ENCODE assay signal across 9 cellular contexts in the genomic region with DNA sequence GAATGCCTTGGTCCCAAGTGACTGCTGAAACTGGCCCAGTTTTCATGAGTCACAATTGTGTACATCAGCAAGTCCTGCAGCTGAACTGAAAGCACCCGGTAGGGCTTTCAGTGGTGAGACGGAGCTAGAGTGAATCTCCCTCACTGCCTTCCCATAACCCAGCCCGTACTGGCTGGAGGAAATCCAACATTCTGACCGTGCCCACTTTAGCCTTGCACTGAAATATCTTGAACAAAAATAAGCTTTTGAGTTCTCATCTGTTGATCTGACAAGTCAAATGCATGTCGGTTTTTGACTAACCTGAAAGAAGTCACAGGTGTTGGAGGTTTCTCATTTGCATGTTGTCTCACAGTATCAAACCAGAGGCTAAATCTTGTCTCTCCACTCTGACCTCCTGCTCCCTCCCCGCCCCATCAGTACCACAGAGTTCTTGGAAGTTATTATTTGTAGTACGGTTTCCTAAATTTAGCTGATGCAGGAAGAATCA. TPM values are rescaled to one million over a fixed set of nuclear protein-coding genes. Genes with fewer than 3 reads are reported as not detected.
DNase-seq lines count a peak whose midpoint lies in the region; ATAC-seq and TF ChIP-seq lines count a peak whose summit lies in the region.
"Had no signal": no experiment of that assay in that cellular context is flagged by ENCODE, and none has a peak within 500 bp of the region (broad histone marks: within the 10 kb centered on the region; RNA-seq: fewer than 3 reads in every experiment).

No MANE protein-coding gene starts in this region.

- H3K9me3 ChIP-seq in testis = no peaks in the 10 kb centered on the region

- H3K4me3 ChIP-seq in testis = no peak overlapping the region

- peak; percentile 44 for DNase-seq in activated T-cell treated with anti-CD3 and anti-CD28 coated beads, Interleukin-2, amount 50 U/mL, for 24 hours
- no peak for DNase-seq in activated T-cell treated with anti-CD3 and anti-CD28 coated beads, Interleukin-2, amount 50 U/mL, for 1 hour
- DNase-seq in hepatic stellate cell (ENCODE audit: low spot score) (peak; percentile 94), NCI-H82 treated with DMSO at 0.1 percent for 48 hours (lab: John Stamatoyannopoulos, UW; ENCODE audit: unreplicated experiment) (no peak), testis (no peak)
- no peak for DNase-seq in stimulated activated CD4-positive, alpha-beta T cell treated with anti-CD3 and anti-CD28 coated beads, Interleukin-2, amount 100 ng/mL, for 24 hours
- DNase-seq: activated naive CD8-positive, alpha-beta T cell treated with anti-CD3 and anti-CD28 coated beads, Interleukin-2, amount 10 ng/mL, durations not matched to agents 7 days and 5 days had no signal

- no peak for TF ChIP-seq CTCF in testis (IDR thresholded peaks at IDR 0.05)

- H3K27ac ChIP-seq in testis = no peak overlapping the region

- no peaks in the 10 kb centered on the region for H3K27me3 Mint-ChIP-seq in activated T-cell treated with anti-CD3 and anti-CD28 coated beads, Interleukin-2, amount 50 U/mL, for 24 hours
- H3K27me3 Mint-ChIP-seq: activated naive CD8-positive, alpha-beta T cell treated with anti-CD3 and anti-CD28 coated beads, Interleukin-2, amount 10 ng/mL, durations not matched to agents 7 days and 5 days had no signal

- no peaks in the 10 kb centered on the region for H3K36me3 ChIP-seq in testis (ENCODE audit: low read depth, missing control alignments)

- H3K36me3 Mint-ChIP-seq in activated T-cell treated with anti-CD3 and anti-CD28 coated beads, Interleukin-2, amount 50 U/mL, for 24 hours (ENCODE audit: low read depth) = peaks cover 10% of the 10 kb centered on the region

- H3K4me1 Mint-ChIP-seq in activated T-cell treated with anti-CD3 and anti-CD28 coated beads, Interleukin-2, amount 50 U/mL, for 24 hours (ENCODE audit: low read depth) = no peaks in the 10 kb centered on the region

- WGBS in testis, 2 donors = 59 to 66% methylated on average over 7 of the region's 7 CpGs

- no peak overlapping the region for H3K4me3 Mint-ChIP-seq in activated T-cell treated with anti-CD3 and anti-CD28 coated beads, Interleukin-2, amount 50 U/mL, for 24 hours
- H3K4me3 Mint-ChIP-seq: activated naive CD8-positive, alpha-beta T cell treated with anti-CD3 and anti-CD28 coated beads, Interleukin-2, amount 10 ng/mL, durations not matched to agents 7 days and 5 days had no signal

- no peaks in the 10 kb centered on the region for H3K9me3 Mint-ChIP-seq in activated T-cell treated with anti-CD3 and anti-CD28 coated beads, Interleukin-2, amount 50 U/mL, for 24 hours
- H3K9me3 Mint-ChIP-seq: activated naive CD8-positive, alpha-beta T cell treated with anti-CD3 and anti-CD28 coated beads, Interleukin-2, amount 10 ng/mL, durations not matched to agents 7 days and 5 days had no signal

- TF ChIP-seq POLR2A in Raji (IDR thresholded peaks at IDR 0.05; ENCODE audit: insufficient read depth, low read depth, low read length) = peak; percentile 26; the same call in 1 of the 2 replicates
- TF ChIP-seq POLR2A in testis (IDR thresholded peaks at IDR 0.05) = no peak

- H3K27me3 ChIP-seq in testis = no peaks in the 10 kb centered on the region

- intact Hi-C loops in testis (cut with DNase I; ENCODE audit: low total_unique reads) = no loop called here

- peak; percentile 73 for ATAC-seq in HG02798 (IDR thresholded peaks at IDR 0.05; ENCODE audit: poor library complexity, unreplicated experiment)

- H3K27ac Mint-ChIP-seq in activated T-cell treated with anti-CD3 and anti-CD28 coated beads, Interleukin-2, amount 50 U/mL, for 24 hours = no peak overlapping the region

- H3K4me1 ChIP-seq in testis = peaks cover 11% of the 10 kb centered on the region

RNA-seq across cellular contexts. Expression of a gene that starts 35.9 kb away (rescaled TPM):
- total RNA-seq in testis = 100 to 1,000 TPM; 129 to 158 TPM
- polyA plus RNA-seq in testis (ENCODE audit: insufficient read depth, low read depth, low replicate concordance) = 112 TPM

Comparison
In these comparisons a context has a peak if more than half of its experiments do, and no peak if none do; other contexts are left out.
1. DNase-seq: peak in activated T-cell treated with anti-CD3 and anti-CD28 coated beads, Interleukin-2, amount 50 U/mL, for 24 hours (single experiment) and hepatic stellate cell (single experiment); none in activated T-cell treated with anti-CD3 and anti-CD28 coated beads, Interleukin-2, amount 50 U/mL, for 1 hour (single experiment), NCI-H82 treated with DMSO at 0.1 percent for 48 hours (single experiment), testis (single experiment) and stimulated activated CD4-positive, alpha-beta T cell treated with anti-CD3 and anti-CD28 coated beads, Interleukin-2, amount 100 ng/mL, for 24 hours (0 of 2).